In the genomic region with DNA sequence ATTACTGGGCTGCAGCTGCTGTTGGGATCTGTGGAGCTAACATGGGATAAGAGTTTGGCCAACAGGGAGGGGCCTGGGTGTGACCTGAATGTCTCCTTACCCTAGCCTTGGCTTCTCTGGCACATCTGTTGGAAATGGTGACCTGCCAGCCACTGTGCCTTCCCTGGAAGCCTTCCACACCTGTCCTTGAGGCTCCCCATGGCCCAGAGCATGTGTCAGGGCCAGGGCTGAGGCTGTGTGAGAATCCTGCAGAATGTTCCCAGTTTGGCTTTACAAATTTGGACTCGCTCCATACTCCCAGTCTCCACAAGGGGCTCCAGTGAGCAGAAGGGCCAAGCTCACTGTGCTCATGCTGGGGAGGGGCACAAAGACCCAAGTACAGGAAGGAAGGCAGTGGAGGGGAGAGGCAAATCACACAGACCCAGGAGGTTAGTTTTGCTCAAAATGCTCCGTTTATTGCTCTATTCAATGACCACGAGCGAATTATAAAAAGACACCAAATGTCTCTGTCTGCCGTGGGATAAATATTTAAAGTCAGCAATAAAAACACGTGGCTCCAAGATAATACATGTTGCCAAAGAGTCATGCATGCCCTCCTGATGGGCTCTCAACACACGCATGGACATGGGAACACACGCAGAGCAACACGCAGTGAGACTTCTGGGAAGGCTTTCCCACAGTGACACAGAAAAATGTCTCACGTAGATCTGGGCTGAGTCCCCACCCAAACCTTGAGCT, we compare ENCODE assay signal across 8 cellular contexts. TPM values are rescaled to one million over a fixed set of nuclear protein-coding genes. Genes with fewer than 3 reads are reported as not detected.
DNase-seq lines count a peak whose midpoint lies in the region; ATAC-seq, FAIRE-seq and TF ChIP-seq lines count a peak whose summit lies in the region.

No MANE protein-coding gene starts in this region.

- H3K27me3 ChIP-seq in astrocyte (ENCODE audit: insufficient read depth, low read length) (no peaks in the 10 kb centered on the region), iPS-15b (ENCODE audit: control insufficient read depth, insufficient read depth, low read length) (no peaks in the 10 kb centered on the region)

- no peaks in the 10 kb centered on the region for H3K36me3 ChIP-seq in astrocyte (ENCODE audit: insufficient read depth, low read length)
- H3K36me3 ChIP-seq in iPS-15b (ENCODE audit: control insufficient read depth, insufficient read depth, low read length): no peaks in the 10 kb centered on the region

- peak; percentile 66 for TF ChIP-seq CTCF in astrocyte (IDR thresholded peaks at IDR 0.05; ENCODE audit: insufficient read depth, low read depth, low read length)

- H3K9ac ChIP-seq in astrocyte (ENCODE audit: low read length) (no peak overlapping the region), iPS-15b (ENCODE audit: low read depth, low read length) (peak overlapping the region; percentile 20)

- no peaks in the 10 kb centered on the region for H3K4me1 Mint-ChIP-seq in astrocyte (ENCODE audit: low read depth, unreplicated experiment)

- intact Hi-C loops in posterior vena cava (cut with DNase I): no loop called here

- H3K27me3 Mint-ChIP-seq in astrocyte (ENCODE audit: low read depth, unreplicated experiment): peaks cover 2% of the 10 kb centered on the region

- no peak overlapping the region for H3K27ac ChIP-seq in astrocyte (ENCODE audit: low read depth, low read length)

- H3K9me3 Mint-ChIP-seq in astrocyte (ENCODE audit: unreplicated experiment): no peaks in the 10 kb centered on the region

- H3K9me3 ChIP-seq in astrocyte (ENCODE audit: insufficient read depth, low read depth, low read length): no peaks in the 10 kb centered on the region
- H3K9me3 ChIP-seq in iPS-15b (ENCODE audit: control insufficient read depth, insufficient read depth, low read length): no peaks in the 10 kb centered on the region

- no peaks in the 10 kb centered on the region for H3K36me3 Mint-ChIP-seq in astrocyte (ENCODE audit: low read depth, unreplicated experiment)

- H3K4me3 ChIP-seq in astrocyte (ENCODE audit: insufficient read depth, low read depth, low read length) (no peak overlapping the region), iPS-15b (ENCODE audit: low read depth, low read length) (no peak overlapping the region)

- no peak overlapping the region for H2AFZ ChIP-seq in astrocyte (ENCODE audit: low read depth, low read length)

- H4K20me1 ChIP-seq in astrocyte (ENCODE audit: insufficient read depth, low read length): no peaks in the 10 kb centered on the region

- no peak for FAIRE-seq in astrocyte (lab: Jason Lieb, UNC)

- H3K4me1 ChIP-seq in astrocyte (ENCODE audit: insufficient read depth, low read length) (no peaks in the 10 kb centered on the region), iPS-15b (ENCODE audit: control insufficient read depth, insufficient read depth, low read length) (peaks cover 11% of the 10 kb centered on the region)

- H3K4me2 ChIP-seq in astrocyte (ENCODE audit: low read length): no peak overlapping the region

- DNase-seq in ELF-1 (ENCODE audit: low read depth, low spot score) (peak; percentile 74), HCEC 1CT (peak; percentile 20), SK-N-DZ (ENCODE audit: low spot score) (peak; percentile 74), astrocyte (ENCODE audit: low read depth) (no peak), posterior vena cava (ENCODE audit: low spot score) (no peak)
- DNase-seq in stimulated activated CD4-positive, alpha-beta T cell treated with anti-CD3 and anti-CD28 coated beads, Interleukin-4, amount 100 ng/mL, for 4 hours: peak; percentile 24 to 43

- H3K4me3 Mint-ChIP-seq in astrocyte (ENCODE audit: unreplicated experiment): no peak overlapping the region

- no peak for ATAC-seq in HG02642 (IDR thresholded peaks at IDR 0.05; ENCODE audit: poor library complexity, unreplicated experiment)

- no peak overlapping the region for H3K27ac Mint-ChIP-seq in astrocyte (ENCODE audit: unreplicated experiment)

- H3K79me2 ChIP-seq in astrocyte (ENCODE audit: insufficient read depth, low read length): no peaks in the 10 kb centered on the region

RNA-seq across cellular contexts. Expression of gene IGSF22, which starts 1.7 kb away (rescaled TPM):
- 0.03 and 0.05 TPM in 2 replicates for polyA plus RNA-seq in SK-N-DZ (2014; cell fraction: cytosol; rRNA removed)
- 0.10 and 0.37 TPM in 2 replicates for polyA plus RNA-seq in SK-N-DZ (2014; cell fraction: nucleus; rRNA removed)
- total RNA-seq in astrocyte (0.05 TPM in 1 of 2 replicates, not detected in the other), posterior vena cava (under 1 TPM in 1 of 2 donors, not detected in 1; 0.38 TPM)

RNA-seq across cellular contexts. Expression of gene TMEM86A, which starts 29.1 kb away (rescaled TPM):
- polyA plus RNA-seq in SK-N-DZ (2014; cell fraction: cytosol; rRNA removed): 2.8 and 3.1 TPM in 2 replicates
- polyA plus RNA-seq in SK-N-DZ (2014; cell fraction: nucleus; rRNA removed): 1.8 and 3.8 TPM in 2 replicates
- total RNA-seq in astrocyte (4.0 and 5.3 TPM in 2 replicates), posterior vena cava (1 to 10 TPM; 2.2 to 4.0 TPM)

Comparison
In these comparisons a context has a peak if more than half of its experiments do, and no peak if none do; other contexts are left out.
1. DNase-seq: peak in ELF-1 (single experiment), HCEC 1CT (single experiment), SK-N-DZ (single experiment) and stimulated activated CD4-positive, alpha-beta T cell treated with anti-CD3 and anti-CD28 coated beads, Interleukin-4, amount 100 ng/mL, for 4 hours (2 of 2); none in astrocyte (single experiment) and posterior vena cava (single experiment).